2 cellular contexts compared by ENCODE assay signal in genomic region chr5:181198905-181199519, GRCh38.
TF ChIP-seq lines count a peak whose summit lies in the region.

No MANE protein-coding gene starts in this region.

TF ChIP-seq in GM23338, 12 proteins besides CTCF, POLR2A, EP300 and RAD21 (continued from another document):
- TF ChIP-seq STAT1 (IDR thresholded peaks at IDR 0.05; ENCODE audit: unreplicated experiment) (no peak), CREB1 (CRISPR knock-in tag; IDR thresholded peaks at IDR 0.05; ENCODE audit: low read depth) (peak; percentile 37; the same call in 1 of the 2 replicates)

TF ChIP-seq in SK-N-SH treated with all-trans-retinoic acid at 6 μM for 48 hours, 23 proteins besides CTCF, POLR2A, EP300 and RAD21 (continued from another document):
- no peak for TF ChIP-seq PATZ1 (CRISPR knock-in tag; IDR thresholded peaks at IDR 0.05; ENCODE audit: borderline replicate concordance)
- TF ChIP-seq ZFP30 (CRISPR knock-in tag; IDR thresholded peaks at IDR 0.05), result no peak
- TF ChIP-seq ZFP3 (CRISPR knock-in tag; IDR thresholded peaks at IDR 0.05), result no peak
- no peak for TF ChIP-seq TSHZ2 (CRISPR knock-in tag; IDR thresholded peaks at IDR 0.05)
- TF ChIP-seq GLIS3 (CRISPR knock-in tag; IDR thresholded peaks at IDR 0.05), result no peak
- TF ChIP-seq ZNF565 (CRISPR knock-in tag; conservative IDR thresholded peaks at IDR 0.05; ENCODE audit: low read depth), result no peak
- TF ChIP-seq ISL1 (CRISPR knock-in tag; IDR thresholded peaks at IDR 0.05), result no peak
- TF ChIP-seq CREB5 (CRISPR knock-in tag; IDR thresholded peaks at IDR 0.05; ENCODE audit: low read depth), result no peak
- TF ChIP-seq ZNF70 (CRISPR knock-in tag; IDR thresholded peaks at IDR 0.05), result no peak
- TF ChIP-seq OSR1 (CRISPR knock-in tag; IDR thresholded peaks at IDR 0.05), result no peak
- TF ChIP-seq ZC3H10 (CRISPR knock-in tag; IDR thresholded peaks at IDR 0.05), result no peak
